19 cellular contexts compared by ENCODE assay signal in the genomic region with DNA sequence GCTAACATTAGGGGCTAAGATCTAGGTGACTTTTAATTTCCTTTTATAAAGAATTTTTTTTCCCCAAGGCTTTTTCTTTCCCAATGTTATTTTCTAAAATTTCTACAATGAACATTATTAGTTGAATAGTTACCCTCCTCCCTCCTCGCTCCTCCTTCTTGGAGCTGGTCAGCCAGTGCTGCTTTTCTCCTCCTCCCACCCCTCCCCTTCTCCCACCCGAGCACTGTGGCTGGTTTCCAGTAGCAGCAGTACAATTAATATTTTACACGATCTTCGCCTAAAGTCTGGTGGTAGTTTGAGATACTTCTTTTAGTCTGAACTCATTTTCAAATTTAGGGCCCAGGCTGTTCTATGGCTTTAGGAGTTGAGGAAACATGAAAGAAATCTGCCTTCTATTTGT.
"Had no signal": no experiment of that assay in that cellular context is flagged by ENCODE, and none has a peak within 500 bp of the region (broad histone marks: within the 10 kb centered on the region; RNA-seq: fewer than 3 reads in every experiment).

No MANE protein-coding gene starts in this region.

- DNase-seq: activated CD4-positive, alpha-beta T cell treated with anti-CD3 and anti-CD28 coated beads, Interleukin-2, amount 50 U/mL, for 4 hours; activated CD4-positive, CD25-positive, alpha-beta regulatory T cell treated with anti-CD3 and anti-CD28 coated beads, Interleukin-2, amount 50 U/mL, for 72 hours; activated CD8-positive, alpha-beta memory T cell treated with anti-CD3 and anti-CD28 coated beads, Interleukin-2, amount 10 ng/mL, durations not matched to agents 7 days and 5 days; activated effector memory CD4-positive, alpha-beta T cell treated with anti-CD3 and anti-CD28 coated beads, Interleukin-2, amount 50 U/mL, for 16 hours; activated T-cell treated with anti-CD3 and anti-CD28 coated beads, Interleukin-2, amount 50 U/mL, for 4 hours; amniotic stem cell; brain microvascular endothelial cell; esophagus squamous epithelium; foreskin fibroblast; islet precursor cell; natural killer cell; right lobe of liver; stimulated activated CD4-positive, alpha-beta T cell treated with anti-CD3 and anti-CD28 coated beads, Interleukin-12 subunit alpha, Interleukin-12 subunit beta, amount 100 ng/mL, for 4 hours; stimulated activated naive CD4-positive, alpha-beta T cell had no signal

- H3K4me1 ChIP-seq: right lobe of liver had no signal

- H3K4me3 ChIP-seq: esophagus squamous epithelium, lung, right lobe of liver had no signal

- H3K36me3 ChIP-seq: brain microvascular endothelial cell, esophagus squamous epithelium, right lobe of liver had no signal

- H3K9me3 Mint-ChIP-seq: activated naive CD4-positive, alpha-beta T cell treated with anti-CD3 and anti-CD28 coated beads, Interleukin-2, amount 50 U/mL, for 72 hours; activated T-cell treated with anti-CD3 and anti-CD28 coated beads, Interleukin-2, amount 50 U/mL, for 4 hours; natural killer cell; T-helper 2 cell treated with Interferon-gamma antibody and Interleukin-4, amounts not matched to agents 5 μg/mL and 100 μg/mL, for 36 hours; type B pancreatic cell had no signal

- H3K27me3 ChIP-seq: brain microvascular endothelial cell, esophagus squamous epithelium, right lobe of liver had no signal

- H3K4me1 Mint-ChIP-seq: natural killer cell had no signal

- H3K36me3 Mint-ChIP-seq: activated CD8-positive, alpha-beta memory T cell treated with anti-CD3 and anti-CD28 coated beads, Interleukin-2, amount 10 ng/mL, durations not matched to agents 7 days and 5 days; activated naive CD4-positive, alpha-beta T cell treated with anti-CD3 and anti-CD28 coated beads, Interleukin-2, amount 50 U/mL, for 72 hours; natural killer cell; type B pancreatic cell had no signal

- H3K27ac ChIP-seq: brain microvascular endothelial cell, right lobe of liver had no signal

- H3K27me3 Mint-ChIP-seq: activated CD8-positive, alpha-beta memory T cell treated with anti-CD3 and anti-CD28 coated beads, Interleukin-2, amount 10 ng/mL, durations not matched to agents 7 days and 5 days; progenitor cell of endocrine pancreas; type B pancreatic cell had no signal

- H3K4me3 Mint-ChIP-seq: activated CD8-positive, alpha-beta memory T cell treated with anti-CD3 and anti-CD28 coated beads, Interleukin-2, amount 10 ng/mL, durations not matched to agents 7 days and 5 days; activated T-cell treated with anti-CD3 and anti-CD28 coated beads, Interleukin-2, amount 50 U/mL, for 4 hours; natural killer cell; T-helper 2 cell treated with Interferon-gamma antibody and Interleukin-4, amounts not matched to agents 5 μg/mL and 100 μg/mL, for 36 hours; type B pancreatic cell had no signal

- H3K9me3 ChIP-seq: esophagus squamous epithelium, right lobe of liver had no signal

- H3K27ac Mint-ChIP-seq: activated CD8-positive, alpha-beta memory T cell treated with anti-CD3 and anti-CD28 coated beads, Interleukin-2, amount 10 ng/mL, durations not matched to agents 7 days and 5 days; activated naive CD4-positive, alpha-beta T cell treated with anti-CD3 and anti-CD28 coated beads, Interleukin-2, amount 50 U/mL, for 72 hours; natural killer cell; progenitor cell of endocrine pancreas; T-helper 2 cell treated with Interferon-gamma antibody and Interleukin-4, amounts not matched to agents 5 μg/mL and 100 μg/mL, for 36 hours; type B pancreatic cell had no signal

- ATAC-seq: activated CD8-positive, alpha-beta memory T cell treated with anti-CD3 and anti-CD28 coated beads, Interleukin-2, amount 10 ng/mL, durations not matched to agents 7 days and 5 days; activated naive CD4-positive, alpha-beta T cell treated with anti-CD3 and anti-CD28 coated beads, Interleukin-2, amount 50 U/mL, for 72 hours; activated T-cell treated with anti-CD3 and anti-CD28 coated beads, Interleukin-2, amount 50 U/mL, for 4 hours; natural killer cell; right lobe of liver had no signal
